In genomic region chr3:185552358-185552877, GRCh38 we compare ENCODE assay signal across 9 cellular contexts. TPM values are rescaled to one million over a fixed set of nuclear protein-coding genes. Genes with fewer than 3 reads are reported as not detected.
DNase-seq lines count a peak whose midpoint lies in the region; ATAC-seq, FAIRE-seq and TF ChIP-seq lines count a peak whose summit lies in the region.
"Had no signal": no experiment of that assay in that cellular context is flagged by ENCODE, and none has a peak within 500 bp of the region (broad histone marks: within the 10 kb centered on the region; RNA-seq: fewer than 3 reads in every experiment).

LIPH (minus strand) TSS chr3:185552588; CDS start chr3:185552471, 117 bp downstream.

- FAIRE-seq in GM18507 (lab: Jason Lieb, UNC), result peak; percentile 89
- FAIRE-seq: H1 had no signal

- peak; percentile 65 for ATAC-seq in HG02943 (IDR thresholded peaks at IDR 0.05; ENCODE audit: low read depth, unreplicated experiment)

- DNase-seq in A172 (ENCODE audit: low spot score), result peak; percentile 79
- DNase-seq in GM18507 (ENCODE audit: extremely low spot score, insufficient read length, low read depth), result peak; percentile 32
- DNase-seq in NOMO-1 treated with DMSO at 0.1 percent for 48 hours (lab: John Stamatoyannopoulos, UW; ENCODE audit: unreplicated experiment), result peak; percentile 66
- peak; percentile 27 for DNase-seq in fibroblast of pulmonary artery (ENCODE audit: low read depth)
- peak; percentile 7 for DNase-seq in superior temporal gyrus (ENCODE audit: extremely low spot score)
- DNase-seq in erythroblast (lab: John Stamatoyannopoulos, UW), result no peak
- no peak for DNase-seq in HPDE6-E6E7 (ENCODE audit: extremely low spot score)

- TF ChIP-seq POLR2A in erythroblast (IDR thresholded peaks at IDR 0.05; ENCODE audit: low read length), result no peak

- no peak for TF ChIP-seq CTCF in fibroblast of pulmonary artery (IDR thresholded peaks at IDR 0.05; ENCODE audit: low read length, missing control alignments)

- H3K4me3 ChIP-seq in fibroblast of pulmonary artery (replicated peaks; ENCODE audit: low read depth, low read length), result peak within 1 kb of the TSS; percentile 14

RNA-seq across cellular contexts. Expression of gene LIPH, which starts in this region (rescaled TPM):
- 0.52 and 0.86 TPM in 2 replicates for total RNA-seq in A172 (2014; rRNA removed; shearing (Covaris generic))
- total RNA-seq: H1 had no signal

Comparison
In these comparisons a context has a peak if more than half of its experiments do, and no peak if none do; other contexts are left out.
1. Peak in DNase-seq in A172; RNA of the gene not detected or under 1 TPM.
2. DNase-seq: peak in GM18507 (single experiment), NOMO-1 treated with DMSO at 0.1 percent for 48 hours (single experiment), fibroblast of pulmonary artery (single experiment) and superior temporal gyrus (single experiment); none in erythroblast (0 of 2) and HPDE6-E6E7 (single experiment).